Comparison of ENCODE assay signal across 11 cellular contexts in genomic region chr5:146947181-146947941, GRCh38.
DNase-seq lines count a peak whose midpoint lies in the region; ATAC-seq and TF ChIP-seq lines count a peak whose summit lies in the region.
"Had no signal": no experiment of that assay in that cellular context is flagged by ENCODE, and none has a peak within 500 bp of the region (broad histone marks: within the 10 kb centered on the region; RNA-seq: fewer than 3 reads in every experiment).

No MANE protein-coding gene starts in this region.

- intact Hi-C loops in prostate gland (cut with DNase I), result no loop called here

- no peaks in the 10 kb centered on the region for H3K9me3 ChIP-seq in prostate gland
- H3K9me3 ChIP-seq: BLaER1 treated with 17β-estradiol and CSF1 and Interleukin-3, amounts not matched to agents 10 nM and 100 nM had no signal

- H3K27me3 ChIP-seq in prostate gland (replicated peaks; ENCODE audit: insufficient read depth), result no peaks in the 10 kb centered on the region
- H3K27me3 ChIP-seq: BLaER1 treated with 17β-estradiol and CSF1 and Interleukin-3, amounts not matched to agents 10 nM and 100 nM had no signal

- ATAC-seq in HG02885 (IDR thresholded peaks at IDR 0.05; ENCODE audit: poor library complexity, unreplicated experiment) (peak; percentile 64), GM18520 (IDR thresholded peaks at IDR 0.05; ENCODE audit: unreplicated experiment) (no peak)
- ATAC-seq: naive thymus-derived CD8-positive, alpha-beta T cell had no signal

- H3K4me3 ChIP-seq in prostate gland, result no peak overlapping the region
- H3K4me3 ChIP-seq: BLaER1 treated with 17β-estradiol and CSF1 and Interleukin-3, amounts not matched to agents 10 nM and 100 nM had no signal

- H3K36me3 ChIP-seq in prostate gland, result no peaks in the 10 kb centered on the region
- H3K36me3 ChIP-seq: BLaER1 treated with 17β-estradiol and CSF1 and Interleukin-3, amounts not matched to agents 10 nM and 100 nM had no signal

- TF ChIP-seq CTCF in prostate gland (IDR thresholded peaks at IDR 0.05), result peak in 1 of 4 experiments; percentile 9

- in situ Hi-C loops in SK-MEL-5 (cut with HindIII; ENCODE audit: low pct_unique_long_range_greater_than_20kb, low sequenced_read_pairs), result no loop called here

- WGBS in prostate gland, result 69% methylated on average over 7 of the region's 7 CpGs

- TF ChIP-seq POLR2A in prostate gland (IDR thresholded peaks at IDR 0.05), result no peak

- peak; percentile 14 for DNase-seq in NCI-H2107 treated with DMSO at 0.1 percent for 48 hours (lab: John Stamatoyannopoulos, UW; ENCODE audit: unreplicated experiment)
- no peak for DNase-seq in NCI-H2107 (lab: John Stamatoyannopoulos, UW)
- DNase-seq in SK-MEL-5 (ENCODE audit: low read depth, low spot score), result peak; percentile 51
- peak; percentile 22 for DNase-seq in iris pigment epithelial cell (ENCODE audit: low read depth)
- no peak for DNase-seq in prostate gland (ENCODE audit: low spot score)
- no peak for DNase-seq in GOT3 (lab: John Stamatoyannopoulos, UW)
- DNase-seq: activated B cell treated with CpG ODN at 0.5 μM for 24 hours had no signal

- H3K27ac ChIP-seq in prostate gland, result no peak overlapping the region
- H3K27ac ChIP-seq: BLaER1 treated with 17β-estradiol and CSF1 and Interleukin-3, amounts not matched to agents 10 nM and 100 nM had no signal

- no peaks in the 10 kb centered on the region for H3K4me1 ChIP-seq in prostate gland (replicated peaks)
- H3K4me1 ChIP-seq: BLaER1 treated with 17β-estradiol and CSF1 and Interleukin-3, amounts not matched to agents 10 nM and 100 nM had no signal

Comparison
In these comparisons a context has a peak if more than half of its experiments do, and no peak if none do; other contexts are left out.
1. DNase-seq: peak in NCI-H2107 treated with DMSO at 0.1 percent for 48 hours (single experiment), SK-MEL-5 (single experiment) and iris pigment epithelial cell (single experiment); none in NCI-H2107 (single experiment), prostate gland (single experiment) and GOT3 (single experiment).